Comparison of ENCODE assay signal across 17 cellular contexts in genomic region chr6:89518352-89519055, GRCh38.
A peak's percentile ranks its signal among the peaks of the same experiment; 100 is the strongest.
DNase-seq lines count a peak whose midpoint lies in the region; FAIRE-seq and TF ChIP-seq lines count a peak whose summit lies in the region.
"Had no signal": no experiment of that assay in that cellular context is flagged by ENCODE, and none has a peak within 500 bp of the region (broad histone marks: within the 10 kb centered on the region; RNA-seq: fewer than 3 reads in every experiment).

No MANE protein-coding gene starts in this region.

- H3K27me3 ChIP-seq in bronchial epithelial cell (ENCODE audit: control insufficient read depth, insufficient read depth, low read length), result no peaks in the 10 kb centered on the region
- H3K27me3 ChIP-seq: BE2C had no signal

- FAIRE-seq in bronchial epithelial cell (lab: Jason Lieb, UNC), result peak; percentile 86
- FAIRE-seq: A204.1, G401.6, GM12892 had no signal

- DNase-seq in NCI-H226 (peak; percentile 6), bronchial epithelial cell (ENCODE audit: low read depth) (peak; percentile 64), foreskin melanocyte (peak; percentile 13), retinal pigment epithelial cell (ENCODE audit: low read depth) (peak; percentile 36), NCI-H2196 (lab: John Stamatoyannopoulos, UW; ENCODE audit: unreplicated experiment) (no peak), occipital lobe (lab: John Stamatoyannopoulos, UW) (no peak)
- DNase-seq in activated CD4-positive, alpha-beta T cell treated with anti-CD3 and anti-CD28 coated beads for 48 hours, result no peak
- DNase-seq: BE2C; CD4-positive, alpha-beta memory T cell; DMS153; DMS79 treated with DMSO at 0.1 percent for 48 hours; EL; HCEC 1CT; HFFc6 had no signal

- no peaks in the 10 kb centered on the region for H3K36me3 ChIP-seq in bronchial epithelial cell (ENCODE audit: control insufficient read depth, insufficient read depth, low read length)
- H3K36me3 ChIP-seq: BE2C had no signal

- H3K4me3 ChIP-seq in bronchial epithelial cell (ENCODE audit: low read depth, low read length) (no peak overlapping the region), retinal pigment epithelial cell (ENCODE audit: low read length) (no peak overlapping the region)

- TF ChIP-seq CTCF in bronchial epithelial cell (IDR thresholded peaks at IDR 0.05; ENCODE audit: insufficient read depth, low read length, severe bottlenecking) (no peak), retinal pigment epithelial cell (conservative IDR thresholded peaks at IDR 0.05; ENCODE audit: low read depth, low read length) (no peak)

Comparison
In these comparisons a context has a peak if more than half of its experiments do, and no peak if none do; other contexts are left out.
1. DNase-seq: peak in NCI-H226 (single experiment), bronchial epithelial cell (single experiment), foreskin melanocyte (single experiment) and retinal pigment epithelial cell (single experiment); none in activated CD4-positive, alpha-beta T cell treated with anti-CD3 and anti-CD28 coated beads for 48 hours (single experiment), NCI-H2196 (single experiment) and occipital lobe (single experiment).